ENCODE assay signal across 8 cellular contexts in genomic region chr20:50112512-50113419, GRCh38. TPM values are rescaled to one million over a fixed set of nuclear protein-coding genes. Genes with fewer than 3 reads are reported as not detected.
DNase-seq lines count a peak whose midpoint lies in the region; ATAC-seq and TF ChIP-seq lines count a peak whose summit lies in the region.

Gene UBE2V1 (minus strand): TSS chr20:50113150. CDS start chr20:50113128, 22 bp downstream.

- in situ Hi-C loops in Panc1 (cut with HindIII; ENCODE audit: low pct_unique_long_range_greater_than_20kb, low sequenced_read_pairs) = no loop called here

- intact Hi-C loops in CD4-positive, alpha-beta T cell (cut with DNase I, micrococcal nuclease) = loop anchor here (1.0 to 10.0 kb wide), 6 partner anchors 35 to 822 kb away; partner anchors contain the start of genes ADNP (in 1 of the 2), PARD6B (in 1 of the 2), PEDS1 (in 1 of the 2) and PTPN1 (in 1 of the 2)
- intact Hi-C loops in Panc1 (cut with micrococcal nuclease; ENCODE audit: unreplicated experiment) = no loop called here

- H3K9me3 ChIP-seq in CD4-positive, alpha-beta T cell (ENCODE audit: control insufficient read depth, low read length) = no peaks in the 10 kb centered on the region
- H3K9me3 ChIP-seq in Panc1 (ENCODE audit: control insufficient read depth, insufficient read depth, low read depth, low read length) = no peaks in the 10 kb centered on the region
- no peaks in the 10 kb centered on the region for H3K9me3 ChIP-seq in mucosa of stomach (ENCODE audit: control insufficient read depth, low read length)

- H3K36me3 ChIP-seq in Panc1 (ENCODE audit: control insufficient read depth, insufficient read depth, low read length) = no peaks in the 10 kb centered on the region; the same call in 1 of the 2 replicates
- no peaks in the 10 kb centered on the region for H3K36me3 ChIP-seq in mucosa of stomach (ENCODE audit: control insufficient read depth, insufficient read depth, low read length)

- peak; percentile 75 for ATAC-seq in CD4-positive, alpha-beta T cell (ENCODE audit: poor library complexity)
- ATAC-seq in GM21381 (IDR thresholded peaks at IDR 0.05; ENCODE audit: unreplicated experiment) (peak; percentile 48), Panc1 (peak; percentile 87)

- TF ChIP-seq CTCF in CD4-positive, alpha-beta T cell (IDR thresholded peaks at IDR 0.05) = peak; percentile 29
- TF ChIP-seq CTCF in Panc1 (IDR thresholded peaks at IDR 0.05) = peak; percentile 58

- peak within 1 kb of the TSS; percentile 91 to 98 for H3K4me3 ChIP-seq in Panc1 (ENCODE audit: low read depth in 2 of 2, low read length in 2 of 2)
- H3K4me3 ChIP-seq in mucosa of stomach (ENCODE audit: low read length) = peak within 1 kb of the TSS; percentile 61

- H3K9me3 Mint-ChIP-seq in CD4-positive, alpha-beta T cell = no peaks in the 10 kb centered on the region
- H3K9me3 Mint-ChIP-seq in activated T-cell treated with anti-CD3 and anti-CD28 coated beads, Interleukin-2, amount 50 U/mL, for 24 hours = no peaks in the 10 kb centered on the region

- peak; percentile 87 for TF ChIP-seq POLR2A in erythroblast (IDR thresholded peaks at IDR 0.05; ENCODE audit: low read length)

- POLR2A ChIA-PET in CD4-positive, alpha-beta T cell (lab: Charles Lee) = interaction anchor here (0.6 to 5.8 kb wide), 14 partner anchors 8 to 746 kb away, joined by 3 to 47 read pairs (median 4); partner anchors contain the start of genes PEDS1 and PTPN1
- POLR2A ChIA-PET in Panc1 (lab: Charles Lee) = interaction anchor here (0.9 kb wide), 1 partner anchor 56 kb away, joined by 5 read pairs; no protein-coding TSS in a partner anchor

- no peaks in the 10 kb centered on the region for H3K27me3 Mint-ChIP-seq in CD4-positive, alpha-beta T cell
- H3K27me3 Mint-ChIP-seq in activated T-cell treated with anti-CD3 and anti-CD28 coated beads, Interleukin-2, amount 50 U/mL, for 24 hours = no peaks in the 10 kb centered on the region

- CTCF ChIA-PET in CD4-positive, alpha-beta T cell (lab: Charles Lee) = interaction anchor here (0.9 to 1.7 kb wide), 7 partner anchors 9 to 134 kb away, joined by 3 to 7 read pairs (median 4); partner anchors contain the start of gene PEDS1
- CTCF ChIA-PET in Panc1 (lab: Charles Lee) = no interaction called here

- peak within 1 kb of the TSS; percentile 97 for H3K4me3 Mint-ChIP-seq in CD4-positive, alpha-beta T cell
- H3K4me3 Mint-ChIP-seq in activated T-cell treated with anti-CD3 and anti-CD28 coated beads, Interleukin-2, amount 50 U/mL, for 24 hours = peak within 1 kb of the TSS; percentile 99

- H3K9ac ChIP-seq in mucosa of stomach (ENCODE audit: low read length) = peak within 1 kb of the TSS; percentile 90

- H3K36me3 Mint-ChIP-seq in CD4-positive, alpha-beta T cell (ENCODE audit: low read depth) = peaks cover 31% of the 10 kb centered on the region
- H3K36me3 Mint-ChIP-seq in activated T-cell treated with anti-CD3 and anti-CD28 coated beads, Interleukin-2, amount 50 U/mL, for 24 hours (ENCODE audit: low read depth) = peaks cover 46% of the 10 kb centered on the region

- H3K27me3 ChIP-seq in CD4-positive, alpha-beta T cell (ENCODE audit: control insufficient read depth, insufficient read depth, low read length) = no peaks in the 10 kb centered on the region
- H3K27me3 ChIP-seq in Panc1 (ENCODE audit: control insufficient read depth, insufficient read depth, low read length) (no peaks in the 10 kb centered on the region), mucosa of stomach (ENCODE audit: control insufficient read depth, insufficient read depth, low read length) (no peaks in the 10 kb centered on the region)

- DNase-seq in CD4-positive, alpha-beta T cell = peak; percentile 76 to 88 (median 83)
- DNase-seq in KG1 (lab: John Stamatoyannopoulos, UW) (peak; percentile 78), Panc1 (ENCODE audit: low read depth, low spot score) (no peak), erythroblast (lab: John Stamatoyannopoulos, UW) (peak; percentile 94 to 96)
- DNase-seq in activated T-cell treated with anti-CD3 and anti-CD28 coated beads, Interleukin-2, amount 50 U/mL, for 24 hours = peak; percentile 91
- peak; percentile 91 for DNase-seq in stimulated activated CD8-positive, alpha-beta memory T cell treated with anti-CD3 and anti-CD28 coated beads, Interleukin-4, amount 100 ng/mL, for 48 hours

- peak within 1 kb of the TSS; percentile 87 for H3K27ac ChIP-seq in CD4-positive, alpha-beta T cell (ENCODE audit: low read depth, low read length)
- H3K27ac ChIP-seq in Panc1 (ENCODE audit: low read length) = peak within 1 kb of the TSS; percentile 99

- H3K4me1 ChIP-seq in Panc1 (ENCODE audit: control insufficient read depth, insufficient read depth, low read length) (peaks cover 57% of the 10 kb centered on the region), mucosa of stomach (ENCODE audit: control insufficient read depth, insufficient read depth, low read length) (peaks cover 56% of the 10 kb centered on the region)

- no TSS peak for BruUV-seq in Panc1 (replicated peaks; lab: Mats Ljungman, UMichigan)

- H3K27ac Mint-ChIP-seq in CD4-positive, alpha-beta T cell = peak within 1 kb of the TSS; percentile 98
- H3K27ac Mint-ChIP-seq in activated T-cell treated with anti-CD3 and anti-CD28 coated beads, Interleukin-2, amount 50 U/mL, for 24 hours = peak within 1 kb of the TSS; percentile 96

- peaks cover 81% of the 10 kb centered on the region for H3K4me1 Mint-ChIP-seq in CD4-positive, alpha-beta T cell (ENCODE audit: low read depth)
- peaks cover 78% of the 10 kb centered on the region for H3K4me1 Mint-ChIP-seq in activated T-cell treated with anti-CD3 and anti-CD28 coated beads, Interleukin-2, amount 50 U/mL, for 24 hours (ENCODE audit: low read depth)

RNA-seq across cellular contexts. Expression of gene UBE2V1, which starts in this region (rescaled TPM):
- 100 to 1,000 TPM; 115 to 140 TPM for total RNA-seq in CD4-positive, alpha-beta T cell
- 115 TPM for total RNA-seq in Panc1 (2021; ENCODE audit: unreplicated experiment)
- 54.8 TPM for polyA plus RNA-seq in Panc1 (2012; ENCODE audit: insufficient read length)
